Comparison of ENCODE assay signal across 8 cellular contexts in genomic region chr3:150545419-150546225, GRCh38. TPM values are rescaled to one million over a fixed set of nuclear protein-coding genes. Genes with fewer than 3 reads are reported as not detected.
DNase-seq lines count a peak whose midpoint lies in the region; ATAC-seq and TF ChIP-seq lines count a peak whose summit lies in the region.

No MANE protein-coding gene starts in this region.

- ATAC-seq in HG03469 (IDR thresholded peaks at IDR 0.05; ENCODE audit: unreplicated experiment) (peak; percentile 1), T-helper 17 cell (peak; percentile 10), left lung (peak; percentile 23), HG02623 (IDR thresholded peaks at IDR 0.05; ENCODE audit: unreplicated experiment) (no peak)

- intact Hi-C loops in left lung (cut with DNase I) = no loop called here

- H3K4me1 Mint-ChIP-seq in T-helper 17 cell = peaks cover 46% of the 10 kb centered on the region

- H3K27me3 Mint-ChIP-seq in T-helper 17 cell = no peaks in the 10 kb centered on the region

- H3K36me3 Mint-ChIP-seq in T-helper 17 cell (ENCODE audit: low read depth) = no peaks in the 10 kb centered on the region

- no peaks in the 10 kb centered on the region for H3K9me3 ChIP-seq in T-helper 17 cell (ENCODE audit: control insufficient read depth, low read length, poor library complexity, severe bottlenecking)
- no peaks in the 10 kb centered on the region for H3K9me3 ChIP-seq in left lung

- peaks cover 0 to 20% of the 10 kb centered on the region in 2 donors for H3K36me3 ChIP-seq in left lung

- peak; percentile 44 to 57 for DNase-seq in NOMO-1 (lab: John Stamatoyannopoulos, UW; ENCODE audit: unreplicated experiment in 2 of 2)
- no peak for DNase-seq in NOMO-1 treated with dmso at 0.1 percent for 144 hours (lab: John Stamatoyannopoulos, UW; ENCODE audit: unreplicated experiment)
- DNase-seq in T-helper 17 cell = peak in 1 of 3 donors; percentile 29
- peak; percentile 44 for DNase-seq in cerebellar cortex (ENCODE audit: low spot score)
- peak in 1 of 2 donors; percentile 60 for DNase-seq in left lung
- peak; percentile 39 for DNase-seq in stimulated activated CD4-positive, alpha-beta T cell treated with anti-CD3 and anti-CD28 coated beads, Interleukin-4, amount 100 ng/mL, for 24 hours

- H3K4me1 ChIP-seq in left lung = peaks cover 19 to 63% of the 10 kb centered on the region in 2 donors

- no peaks in the 10 kb centered on the region for H3K27me3 ChIP-seq in left lung

- H3K4me3 Mint-ChIP-seq in T-helper 17 cell = peak overlapping the region; percentile 97

- peak overlapping the region; percentile 96 for H3K27ac Mint-ChIP-seq in T-helper 17 cell

- no peak for TF ChIP-seq CTCF in left lung (IDR thresholded peaks at IDR 0.05)

- peak overlapping the region; percentile 78 to 90 for H3K4me3 ChIP-seq in left lung

- H3K27ac ChIP-seq in left lung = peak overlapping the region; percentile 99 to 100

RNA-seq across cellular contexts. Expression of gene SERP1, which starts 0.7 kb away (rescaled TPM):
- 100 to 1,000 TPM; 106 to 119 TPM for total RNA-seq in T-helper 17 cell
- total RNA-seq in left lung = 100 to 1,000 TPM; 138 to 155 TPM

RNA-seq across cellular contexts. Expression of gene EIF2A, which starts 1.0 kb away (rescaled TPM):
- total RNA-seq in T-helper 17 cell = 100 to 1,000 TPM; 132 to 144 TPM
- 10 to 100 TPM; 63.2 to 84.8 TPM for total RNA-seq in left lung

RNA-seq across cellular contexts. Expression of gene SELENOT, which starts 57.5 kb away (rescaled TPM):
- total RNA-seq in T-helper 17 cell (100 to 1,000 TPM in 1 of 2 donors, 10 to 100 TPM in 1; 85.2 to 104 TPM), left lung (100 to 1,000 TPM; 115 to 163 TPM)
